ENCODE assay signal across 17 cellular contexts in genomic region chr2:128371648-128372345, GRCh38. TPM values are rescaled to one million over a fixed set of nuclear protein-coding genes. Genes with fewer than 3 reads are reported as not detected.
A peak's percentile ranks its signal among the peaks of the same experiment; 100 is the strongest.
DNase-seq lines count a peak whose midpoint lies in the region; ATAC-seq and TF ChIP-seq lines count a peak whose summit lies in the region.
"Had no signal": no experiment of that assay in that cellular context is flagged by ENCODE, and none has a peak within 500 bp of the region (broad histone marks: within the 10 kb centered on the region; RNA-seq: fewer than 3 reads in every experiment).

No MANE protein-coding gene starts in this region.

- H3K4me1 Mint-ChIP-seq in natural killer cell treated with Interleukin-12 subunit alpha and Interleukin-12 subunit beta and Interleukin-15 and Interleukin-18, amount 100 ng/mL, for 72 hours (ENCODE audit: low read depth in 2 of 2): peaks cover 16 to 18% of the 10 kb centered on the region in 2 donors
- peaks cover 17 to 21% of the 10 kb centered on the region in 2 donors for H3K4me1 Mint-ChIP-seq in natural killer cell

- H3K9me3 ChIP-seq in SJSA1 (replicated peaks) (no peaks in the 10 kb centered on the region), upper lobe of right lung (no peaks in the 10 kb centered on the region)
- H3K9me3 ChIP-seq: A549, right lobe of liver had no signal

- no peaks in the 10 kb centered on the region for H3K27me3 ChIP-seq in SJSA1 (replicated peaks)
- no peaks in the 10 kb centered on the region for H3K27me3 ChIP-seq in upper lobe of right lung
- H3K27me3 ChIP-seq in dorsolateral prefrontal cortex: no peaks in the 10 kb centered on the region
- H3K27me3 ChIP-seq: right lobe of liver had no signal

- no peaks in the 10 kb centered on the region for H3K9me3 Mint-ChIP-seq in natural killer cell treated with Interleukin-12 subunit alpha and Interleukin-12 subunit beta and Interleukin-15 and Interleukin-18, amount 100 ng/mL, for 72 hours
- no peaks in the 10 kb centered on the region for H3K9me3 Mint-ChIP-seq in natural killer cell

- no peaks in the 10 kb centered on the region for H3K36me3 Mint-ChIP-seq in natural killer cell treated with Interleukin-12 subunit alpha and Interleukin-12 subunit beta and Interleukin-15 and Interleukin-18, amount 100 ng/mL, for 72 hours
- no peaks in the 10 kb centered on the region for H3K36me3 Mint-ChIP-seq in natural killer cell

- intact Hi-C loops in natural killer cell (cut with micrococcal nuclease) (no loop called here), upper lobe of right lung (cut with DNase I) (no loop called here), dorsolateral prefrontal cortex (cut with DNase I) (no loop called here)

- TF ChIP-seq CTCF in natural killer cell (IDR thresholded peaks at IDR 0.05): no peak
- TF ChIP-seq CTCF in upper lobe of right lung (IDR thresholded peaks at IDR 0.05): no peak
- TF ChIP-seq CTCF in dorsolateral prefrontal cortex (IDR thresholded peaks at IDR 0.05 in 54 of 56, conservative IDR thresholded peaks at IDR 0.05 in 2 of 56; ENCODE audit: low read depth in 1 of 56, partially characterized antibody in 56 of 56): no peak

- DNase-seq in natural killer cell treated with Interleukin-12 subunit alpha and Interleukin-12 subunit beta and Interleukin-15 and Interleukin-18, amount 100 ng/mL, for 72 hours (ENCODE audit: low spot score): peak; percentile 41
- DNase-seq in natural killer cell (no peak), SJSA1 (ENCODE audit: low read depth in 1 of 2, low spot score in 2 of 2) (no peak), mesenteric fat pad (ENCODE audit: low spot score) (peak; percentile 76), upper lobe of right lung (peak; percentile 53), NCI-H526 (lab: John Stamatoyannopoulos, UW) (no peak), dorsolateral prefrontal cortex (no peak), SKM-1 treated with dmso at 0.1 percent for 144 hours (lab: John Stamatoyannopoulos, UW; ENCODE audit: unreplicated experiment) (no peak)
- DNase-seq: foreskin fibroblast, hypothalamus, NCI-H1105 treated with DMSO at 0.1 percent for 48 hours, NCI-H510A had no signal

- ATAC-seq in natural killer cell treated with Interleukin-12 subunit alpha and Interleukin-12 subunit beta and Interleukin-15 and Interleukin-18, amount 100 ng/mL, for 72 hours: no peak
- ATAC-seq in natural killer cell (no peak), upper lobe of right lung (no peak)
- ATAC-seq: A549 had no signal

- H3K27ac ChIP-seq in SJSA1 (peak overlapping the region; percentile 9; the same call in 1 of the 2 replicates), upper lobe of right lung (no peak overlapping the region), dorsolateral prefrontal cortex (no peak overlapping the region)
- H3K27ac ChIP-seq: A549, epithelial cell of prostate, parathyroid adenoma, right lobe of liver had no signal

- H3K27me3 Mint-ChIP-seq in natural killer cell treated with Interleukin-12 subunit alpha and Interleukin-12 subunit beta and Interleukin-15 and Interleukin-18, amount 100 ng/mL, for 72 hours: peaks cover 0 to 8% of the 10 kb centered on the region in 2 donors
- no peaks in the 10 kb centered on the region for H3K27me3 Mint-ChIP-seq in natural killer cell (ENCODE audit: low read depth in 2 of 2)

- H3K36me3 ChIP-seq in SJSA1 (peaks cover 15% of the 10 kb centered on the region), upper lobe of right lung (no peaks in the 10 kb centered on the region)
- H3K36me3 ChIP-seq: right lobe of liver had no signal

- no peak overlapping the region for H3K4me3 ChIP-seq in SJSA1
- H3K4me3 ChIP-seq in upper lobe of right lung: no peak overlapping the region
- no peak overlapping the region for H3K4me3 ChIP-seq in dorsolateral prefrontal cortex
- H3K4me3 ChIP-seq: A549, lung, right lobe of liver had no signal

- H3K4me1 ChIP-seq in SJSA1 (replicated peaks): peaks cover 82% of the 10 kb centered on the region
- peaks cover 30% of the 10 kb centered on the region for H3K4me1 ChIP-seq in upper lobe of right lung
- H3K4me1 ChIP-seq: A549, parathyroid adenoma, right lobe of liver had no signal

- H3K27ac Mint-ChIP-seq in natural killer cell treated with Interleukin-12 subunit alpha and Interleukin-12 subunit beta and Interleukin-15 and Interleukin-18, amount 100 ng/mL, for 72 hours: no peak overlapping the region
- no peak overlapping the region for H3K27ac Mint-ChIP-seq in natural killer cell

- H3K4me3 Mint-ChIP-seq in natural killer cell treated with Interleukin-12 subunit alpha and Interleukin-12 subunit beta and Interleukin-15 and Interleukin-18, amount 100 ng/mL, for 72 hours: no peak overlapping the region
- H3K4me3 Mint-ChIP-seq in natural killer cell: no peak overlapping the region

RNA-seq across cellular contexts. Expression of gene HS6ST1, which starts 53.1 kb away (rescaled TPM):
- 10 to 100 TPM; 17.5 to 25.5 TPM for total RNA-seq in natural killer cell treated with Interleukin-12 subunit alpha and Interleukin-12 subunit beta and Interleukin-15 and Interleukin-18, amount 100 ng/mL, for 72 hours
- total RNA-seq in natural killer cell: 10 to 100 TPM; 18.9 to 35.9 (median 28.8) TPM
- total RNA-seq in SJSA1 (2014; rRNA removed; shearing (Covaris generic)): 120 and 160 TPM in 2 replicates
- total RNA-seq in mesenteric fat pad: 38.4 TPM
- total RNA-seq in upper lobe of right lung: 33.2 TPM
- total RNA-seq in dorsolateral prefrontal cortex: 100 to 1,000 TPM in 78 of 120 experiments, 10 to 100 TPM in 42; 63.1 to 197 (median 109) TPM

Comparison
In these comparisons a context has a peak if more than half of its experiments do, and no peak if none do; other contexts are left out.
1. DNase-seq: peak in natural killer cell treated with Interleukin-12 subunit alpha and Interleukin-12 subunit beta and Interleukin-15 and Interleukin-18, amount 100 ng/mL, for 72 hours (single experiment), mesenteric fat pad (single experiment) and upper lobe of right lung (single experiment); none in natural killer cell (single experiment), SJSA1 (0 of 2), NCI-H526 (0 of 2), dorsolateral prefrontal cortex (0 of 10) and SKM-1 treated with dmso at 0.1 percent for 144 hours (single experiment).